ENCODE assay signal across 21 cellular contexts in the genomic region with DNA sequence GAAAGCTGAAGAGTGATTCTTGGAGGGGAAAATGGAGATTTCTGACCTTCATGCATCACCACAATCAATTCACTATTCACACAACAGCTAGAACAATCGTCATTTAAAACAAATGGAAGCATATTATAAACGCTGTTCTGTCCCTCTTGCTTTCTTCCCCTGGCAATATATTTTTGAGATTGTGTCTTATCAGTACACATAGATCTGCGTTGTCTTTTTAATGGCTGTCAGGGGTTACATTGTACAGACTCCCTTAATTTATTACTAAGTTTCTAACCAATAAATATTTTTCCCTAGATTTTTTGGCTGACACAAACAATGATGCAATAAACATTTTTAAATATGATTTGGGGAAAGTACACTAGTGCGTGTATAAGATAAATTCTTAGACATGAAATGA.
DNase-seq lines count a peak whose midpoint lies in the region; ATAC-seq, FAIRE-seq and TF ChIP-seq lines count a peak whose summit lies in the region.
"Had no signal": no experiment of that assay in that cellular context is flagged by ENCODE, and none has a peak within 500 bp of the region (broad histone marks: within the 10 kb centered on the region; RNA-seq: fewer than 3 reads in every experiment).

No MANE protein-coding gene starts in this region.

- no peak for FAIRE-seq in K562 (lab: Jason Lieb, UNC)
- FAIRE-seq: A549, G401.6, GM12892 had no signal

- H3K4me1 Mint-ChIP-seq in nephron (peaks cover 14% of the 10 kb centered on the region), endothelial cell (ENCODE audit: unreplicated experiment) (no peaks in the 10 kb centered on the region)
- no peaks in the 10 kb centered on the region for H3K4me1 Mint-ChIP-seq in activated T-helper 1 cell treated with anti-CD3 and anti-CD28 coated beads, Interleukin-12 subunit alpha, Interleukin-12 subunit beta, Interleukin-2, Interleukin-4 antibody, amounts not matched to agents 30 ng/mL and 10 ng/mL and 1 ng/mL, durations not matched to agents 14 hours and 24 hours and 36 hours (ENCODE audit: low read depth)
- H3K4me1 Mint-ChIP-seq: CD4-positive, alpha-beta memory T cell had no signal

- H3F3A ChIP-seq in SK-N-SH (replicated peaks; ENCODE audit: insufficient read depth): no peaks in the 10 kb centered on the region
- no peaks in the 10 kb centered on the region for H3F3A ChIP-seq in smooth muscle cell (ENCODE audit: low read depth)

- WGBS in SK-N-SH (ENCODE audit: low lambda C conversion rate): 5% methylated on average over 4 of the region's 4 CpGs
- 0% methylated on average over 4 of the region's 4 CpGs for WGBS in K562 (ENCODE audit: insufficient coverage, low coverage, missing lambda C conversion rate)
- 56% methylated on average over 4 of the region's 4 CpGs for WGBS in smooth muscle cell (ENCODE audit: low lambda C conversion rate)

- H3K4me3 Mint-ChIP-seq in nephron (no peak overlapping the region), endothelial cell (ENCODE audit: unreplicated experiment) (no peak overlapping the region)
- no peak overlapping the region for H3K4me3 Mint-ChIP-seq in activated T-helper 1 cell treated with anti-CD3 and anti-CD28 coated beads, Interleukin-12 subunit alpha, Interleukin-12 subunit beta, Interleukin-2, Interleukin-4 antibody, amounts not matched to agents 30 ng/mL and 10 ng/mL and 1 ng/mL, durations not matched to agents 14 hours and 24 hours and 36 hours
- H3K4me3 Mint-ChIP-seq: CD4-positive, alpha-beta memory T cell had no signal

- H3K27ac Mint-ChIP-seq in nephron (peak overlapping the region in 2 of 3 experiments; percentile 42 to 67), endothelial cell (ENCODE audit: unreplicated experiment) (no peak overlapping the region)
- H3K27ac Mint-ChIP-seq in activated T-helper 1 cell treated with anti-CD3 and anti-CD28 coated beads, Interleukin-12 subunit alpha, Interleukin-12 subunit beta, Interleukin-2, Interleukin-4 antibody, amounts not matched to agents 30 ng/mL and 10 ng/mL and 1 ng/mL, durations not matched to agents 14 hours and 24 hours and 36 hours: no peak overlapping the region
- H3K27ac Mint-ChIP-seq: CD4-positive, alpha-beta memory T cell had no signal

- H3K79me2 ChIP-seq in SK-N-SH (ENCODE audit: insufficient read depth) (no peaks in the 10 kb centered on the region), K562 (ENCODE audit: control insufficient read depth, insufficient read depth, low read length) (no peaks in the 10 kb centered on the region), smooth muscle cell (ENCODE audit: low read depth) (no peaks in the 10 kb centered on the region)

- POLR2A ChIA-PET in SK-N-SH (lab: Yijun Ruan, JAX) (no interaction called here), K562 (lab: Yijun Ruan, JAX) (no interaction called here)

- H2AFZ ChIP-seq in SK-N-SH (ENCODE audit: low read depth) (peak overlapping the region; percentile 77; the same call in 1 of the 2 replicates), K562 (ENCODE audit: low read depth, low read length) (no peak overlapping the region), smooth muscle cell (ENCODE audit: low read depth) (peak overlapping the region; percentile 0)

- H4K20me1 ChIP-seq in SK-N-SH (ENCODE audit: insufficient read depth): no peaks in the 10 kb centered on the region
- no peaks in the 10 kb centered on the region for H4K20me1 ChIP-seq in K562 (replicated peaks; ENCODE audit: control insufficient read depth, insufficient read depth, low read length)
- no peaks in the 10 kb centered on the region for H4K20me1 ChIP-seq in smooth muscle cell (ENCODE audit: low read depth)

- no peaks in the 10 kb centered on the region for H3K27me3 Mint-ChIP-seq in nephron (ENCODE audit: low read depth)
- H3K27me3 Mint-ChIP-seq in endothelial cell (ENCODE audit: unreplicated experiment): no peaks in the 10 kb centered on the region
- H3K27me3 Mint-ChIP-seq in activated T-helper 1 cell treated with anti-CD3 and anti-CD28 coated beads, Interleukin-12 subunit alpha, Interleukin-12 subunit beta, Interleukin-2, Interleukin-4 antibody, amounts not matched to agents 30 ng/mL and 10 ng/mL and 1 ng/mL, durations not matched to agents 14 hours and 24 hours and 36 hours (ENCODE audit: insufficient read depth): no peaks in the 10 kb centered on the region
- H3K27me3 Mint-ChIP-seq: CD4-positive, alpha-beta memory T cell had no signal

- H3K9me3 ChIP-seq in SK-N-SH: 0 out of 2 replicates have a peak, but pooled peaks cover 3% of the 10 kb centered on the region
- peaks cover 3% of the 10 kb centered on the region; the same call in 1 of the 2 replicates for H3K9me3 ChIP-seq in K562 (replicated peaks; ENCODE audit: control insufficient read depth, insufficient read depth, low read depth, low read length)
- no peaks in the 10 kb centered on the region for H3K9me3 ChIP-seq in smooth muscle cell (replicated peaks; ENCODE audit: low read depth)
- H3K9me3 ChIP-seq: A549 had no signal

- H3K27me3 ChIP-seq in SK-N-SH (ENCODE audit: insufficient read depth) (no peaks in the 10 kb centered on the region), K562 (ENCODE audit: control insufficient read depth in 2 of 2, insufficient read depth in 2 of 2, low read length in 2 of 2) (no peaks in the 10 kb centered on the region), smooth muscle cell (ENCODE audit: low read depth) (no peaks in the 10 kb centered on the region)

- H3K4me3 ChIP-seq in SK-N-SH (ENCODE audit: low read depth in 2 of 2, low read length in 1 of 2): no peak overlapping the region
- no peak overlapping the region for H3K4me3 ChIP-seq in K562
- H3K4me3 ChIP-seq in smooth muscle cell: no peak overlapping the region
- H3K4me3 ChIP-seq: A549 had no signal

- H3K4me1 ChIP-seq in SK-N-SH (ENCODE audit: control insufficient read depth in 1 of 2, insufficient read depth in 2 of 2, low read depth in 1 of 2, low read length in 1 of 2) (peaks cover 0 to 12% of the 10 kb centered on the region in 2 experiments; a peak in 2 of 4 replicates), K562 (replicated peaks in 1 of 2; ENCODE audit: control insufficient read depth in 2 of 2, insufficient read depth in 2 of 2, low read length in 2 of 2) (no peaks in the 10 kb centered on the region), smooth muscle cell (ENCODE audit: low read depth) (no peaks in the 10 kb centered on the region)
- H3K4me1 ChIP-seq: A549 had no signal

- CTCF ChIA-PET in SK-N-SH (lab: Yijun Ruan, JAX) (interaction anchor here (1.2 kb wide), 1 partner anchor 10 kb away, joined by 4 read pairs; no protein-coding TSS in a partner anchor), K562 (lab: Yijun Ruan, JAX; ENCODE audit: low intra/inter-chr PET ratio) (no interaction called here)

- H3K9me3 Mint-ChIP-seq in nephron (peaks cover 2% of the 10 kb centered on the region), endothelial cell (ENCODE audit: unreplicated experiment) (no peaks in the 10 kb centered on the region)
- H3K9me3 Mint-ChIP-seq in activated T-helper 1 cell treated with anti-CD3 and anti-CD28 coated beads, Interleukin-12 subunit alpha, Interleukin-12 subunit beta, Interleukin-2, Interleukin-4 antibody, amounts not matched to agents 30 ng/mL and 10 ng/mL and 1 ng/mL, durations not matched to agents 14 hours and 24 hours and 36 hours: peaks cover 23% of the 10 kb centered on the region

- TF ChIP-seq POLR2A in K562 (conservative IDR thresholded peaks at IDR 0.05): no peak

- in situ Hi-C loops in K562 (cut with MboI): no loop called here

- BruUV-seq in K562 (replicated peaks; lab: Mats Ljungman, UMichigan): no TSS peak

- TF ChIP-seq RAD21 in SK-N-SH (IDR thresholded peaks at IDR 0.05; ENCODE audit: low read length): no peak; the same call in 1 of the 2 replicates
- no peak for TF ChIP-seq RAD21 in K562 (CRISPR knock-in tag; conservative IDR thresholded peaks at IDR 0.05 in 1 of 2, IDR thresholded peaks at IDR 0.05 in 1 of 2)

- no peaks in the 10 kb centered on the region for H3K9me2 ChIP-seq in SK-N-SH

- intact Hi-C loops in K562 (cut with micrococcal nuclease): no loop called here
- intact Hi-C loops in activated T-helper 1 cell treated with anti-CD3 and anti-CD28 coated beads, Interleukin-12 subunit alpha, Interleukin-12 subunit beta, Interleukin-2, Interleukin-4 antibody, amounts not matched to agents 30 ng/mL and 10 ng/mL and 1 ng/mL, durations not matched to agents 14 hours and 24 hours and 36 hours (cut with micrococcal nuclease): no loop called here

- peak; percentile 56 to 97; a peak in 3 of 4 replicates for TF ChIP-seq EP300 in SK-N-SH (IDR thresholded peaks at IDR 0.05; ENCODE audit: borderline replicate concordance in 1 of 2, low read depth in 1 of 2, low read length in 1 of 2)
- TF ChIP-seq EP300 in K562 (IDR thresholded peaks at IDR 0.05; ENCODE audit: low read length): no peak

- H3K36me3 Mint-ChIP-seq in nephron (ENCODE audit: low read depth) (no peaks in the 10 kb centered on the region), endothelial cell (ENCODE audit: low read depth, unreplicated experiment) (no peaks in the 10 kb centered on the region)
- H3K36me3 Mint-ChIP-seq in activated T-helper 1 cell treated with anti-CD3 and anti-CD28 coated beads, Interleukin-12 subunit alpha, Interleukin-12 subunit beta, Interleukin-2, Interleukin-4 antibody, amounts not matched to agents 30 ng/mL and 10 ng/mL and 1 ng/mL, durations not matched to agents 14 hours and 24 hours and 36 hours (ENCODE audit: low read depth): no peaks in the 10 kb centered on the region
- H3K36me3 Mint-ChIP-seq: CD4-positive, alpha-beta memory T cell had no signal

- H3K36me3 ChIP-seq in SK-N-SH (replicated peaks in 1 of 2; ENCODE audit: control insufficient read depth in 1 of 2, insufficient read depth in 2 of 2, low read length in 1 of 2): no peaks in the 10 kb centered on the region
- no peaks in the 10 kb centered on the region for H3K36me3 ChIP-seq in K562 (ENCODE audit: control insufficient read depth, insufficient read depth, low read length)
- H3K36me3 ChIP-seq in smooth muscle cell (ENCODE audit: low read depth): no peaks in the 10 kb centered on the region

- DNase-seq in SK-N-SH (peak; percentile 71), K562 (ENCODE audit: extremely low read depth in 1 of 4, low spot score in 3 of 4) (no peak), smooth muscle cell (lab: John Stamatoyannopoulos, UW; ENCODE audit: unreplicated experiment) (no peak), endothelial cell (ENCODE audit: low spot score) (no peak)
- DNase-seq in activated T-helper 1 cell treated with anti-CD3 and anti-CD28 coated beads, Interleukin-12 subunit alpha, Interleukin-12 subunit beta, Interleukin-2, Interleukin-4 antibody, amounts not matched to agents 30 ng/mL and 10 ng/mL and 1 ng/mL, durations not matched to agents 14 hours and 24 hours and 36 hours (ENCODE audit: low spot score): no peak
- DNase-seq in stimulated activated CD4-positive, alpha-beta T cell treated with anti-CD3 and anti-CD28 coated beads, Interleukin-12 subunit alpha, Interleukin-12 subunit beta, amount 100 ng/mL, for 4 hours: no peak
- DNase-seq: 8988T; ACHN; C1 segment of cervical spinal cord; Calu3; CD4-positive, alpha-beta memory T cell; COR-L47; DMS53; DND-41; GOT3; H7; HCEC 1CT had no signal

- H3K9ac ChIP-seq in SK-N-SH: no peak overlapping the region
- H3K9ac ChIP-seq in K562 (ENCODE audit: insufficient read depth in 1 of 2, low read depth in 2 of 2, low read length in 2 of 2): no peak overlapping the region
- H3K9ac ChIP-seq in smooth muscle cell (ENCODE audit: low read depth): no peak overlapping the region

- H3K27ac ChIP-seq in SK-N-SH (ENCODE audit: low read depth in 2 of 2, low read length in 1 of 2): peak overlapping the region in 1 of 2 experiments; percentile 69; a peak in 1 of 4 replicates
- no peak overlapping the region for H3K27ac ChIP-seq in K562 (ENCODE audit: extremely low read depth, low read depth, low read length)
- H3K27ac ChIP-seq in smooth muscle cell (ENCODE audit: low read depth): no peak overlapping the region
- H3K27ac ChIP-seq: A549 had no signal

- no peak overlapping the region for H3K4me2 ChIP-seq in SK-N-SH
- no peak overlapping the region for H3K4me2 ChIP-seq in K562 (ENCODE audit: insufficient read depth, low read length)
- no peak overlapping the region for H3K4me2 ChIP-seq in smooth muscle cell
- H3K4me2 ChIP-seq: A549 had no signal

- no peaks in the 10 kb centered on the region for H3K9me1 ChIP-seq in K562 (ENCODE audit: control insufficient read depth, insufficient read depth, low read length)

- TF ChIP-seq CTCF in SK-N-SH (IDR thresholded peaks at IDR 0.05) (no peak), K562 (IDR thresholded peaks at IDR 0.05 in 2 of 3, conservative IDR thresholded peaks at IDR 0.05 in 1 of 3; ENCODE audit: insufficient read depth in 2 of 3, low read depth in 1 of 3, low read length in 3 of 3) (no peak), nephron (IDR thresholded peaks at IDR 0.05; ENCODE audit: unreplicated experiment in 3 of 3) (no peak), smooth muscle cell (IDR thresholded peaks at IDR 0.05; ENCODE audit: borderline replicate concordance, insufficient read depth, poor library complexity, severe bottlenecking) (no peak), endothelial cell (IDR thresholded peaks at IDR 0.05; ENCODE audit: unreplicated experiment) (no peak)

- ATAC-seq in K562: no peak
- ATAC-seq: A549 had no signal

Comparison
In these comparisons a context has a peak if more than half of its experiments do, and no peak if none do; other contexts are left out.
1. H3K27ac Mint-ChIP-seq: peak in nephron (2 of 3); none in endothelial cell (single experiment) and activated T-helper 1 cell treated with anti-CD3 and anti-CD28 coated beads, Interleukin-12 subunit alpha, Interleukin-12 subunit beta, Interleukin-2, Interleukin-4 antibody, amounts not matched to agents 30 ng/mL and 10 ng/mL and 1 ng/mL, durations not matched to agents 14 hours and 24 hours and 36 hours (single experiment).